11 cellular contexts compared by ENCODE assay signal in genomic region chr20:47468290-47469050, GRCh38. TPM values are rescaled to one million over a fixed set of nuclear protein-coding genes. Genes with fewer than 3 reads are reported as not detected.
A peak's percentile ranks its signal among the peaks of the same experiment; 100 is the strongest.
DNase-seq lines count a peak whose midpoint lies in the region; ATAC-seq and TF ChIP-seq lines count a peak whose summit lies in the region.
"Had no signal": no experiment of that assay in that cellular context is flagged by ENCODE, and none has a peak within 500 bp of the region (broad histone marks: within the 10 kb centered on the region; RNA-seq: fewer than 3 reads in every experiment).

No MANE protein-coding gene starts in this region.

- H3K4me3 Mint-ChIP-seq in activated naive CD8-positive, alpha-beta T cell treated with anti-CD3 and anti-CD28 coated beads, Interleukin-2, amount 50 U/mL, for 24 hours = no peak overlapping the region
- no peak overlapping the region for H3K4me3 Mint-ChIP-seq in activated naive CD8-positive, alpha-beta T cell treated with anti-CD3 and anti-CD28 coated beads for 36 hours
- H3K4me3 Mint-ChIP-seq in activated T-cell treated with anti-CD3 and anti-CD28 coated beads, Interleukin-2, amount 50 U/mL, for 4 hours = no peak overlapping the region

- H3K27me3 Mint-ChIP-seq in activated naive CD8-positive, alpha-beta T cell treated with anti-CD3 and anti-CD28 coated beads, Interleukin-2, amount 50 U/mL, for 24 hours = no peaks in the 10 kb centered on the region
- H3K27me3 Mint-ChIP-seq in activated naive CD8-positive, alpha-beta T cell treated with anti-CD3 and anti-CD28 coated beads for 36 hours = no peaks in the 10 kb centered on the region
- no peaks in the 10 kb centered on the region for H3K27me3 Mint-ChIP-seq in activated T-cell treated with anti-CD3 and anti-CD28 coated beads, Interleukin-2, amount 50 U/mL, for 4 hours (ENCODE audit: low read depth)

- DNase-seq in activated naive CD8-positive, alpha-beta T cell treated with anti-CD3 and anti-CD28 coated beads, Interleukin-2, amount 50 U/mL, for 24 hours = no peak
- DNase-seq in activated naive CD8-positive, alpha-beta T cell treated with anti-CD3 and anti-CD28 coated beads for 36 hours = no peak
- peak; percentile 67 for DNase-seq in stomach
- no peak for DNase-seq in activated T-cell treated with anti-CD3 and anti-CD28 coated beads, Interleukin-2, amount 50 U/mL, for 4 hours
- no peak for DNase-seq in sciatic nerve (ENCODE audit: low spot score)
- DNase-seq: activated CD4-positive, CD25-positive, alpha-beta regulatory T cell; adrenal gland; NCI-H345 had no signal

- no peak for TF ChIP-seq EP300 in stomach (IDR thresholded peaks at IDR 0.05)

- 22 to 49% (median 34%) methylated on average over 14 of the region's 14 CpGs for WGBS in stomach, 5 donors

- no peaks in the 10 kb centered on the region for H3K36me3 Mint-ChIP-seq in activated naive CD8-positive, alpha-beta T cell treated with anti-CD3 and anti-CD28 coated beads, Interleukin-2, amount 50 U/mL, for 24 hours (ENCODE audit: low read depth)
- no peaks in the 10 kb centered on the region for H3K36me3 Mint-ChIP-seq in activated naive CD8-positive, alpha-beta T cell treated with anti-CD3 and anti-CD28 coated beads for 36 hours
- no peaks in the 10 kb centered on the region for H3K36me3 Mint-ChIP-seq in activated T-cell treated with anti-CD3 and anti-CD28 coated beads, Interleukin-2, amount 50 U/mL, for 4 hours (ENCODE audit: insufficient read depth)

- peak overlapping the region in 3 of 5 donors; percentile 54 to 71 (median 62) for H3K27ac ChIP-seq in stomach
- H3K27ac ChIP-seq: adrenal gland had no signal

- no peaks in the 10 kb centered on the region for H3K9me3 Mint-ChIP-seq in activated naive CD8-positive, alpha-beta T cell treated with anti-CD3 and anti-CD28 coated beads, Interleukin-2, amount 50 U/mL, for 24 hours
- H3K9me3 Mint-ChIP-seq in activated naive CD8-positive, alpha-beta T cell treated with anti-CD3 and anti-CD28 coated beads for 36 hours = no peaks in the 10 kb centered on the region
- no peaks in the 10 kb centered on the region for H3K9me3 Mint-ChIP-seq in activated T-cell treated with anti-CD3 and anti-CD28 coated beads, Interleukin-2, amount 50 U/mL, for 4 hours

- peak overlapping the region; percentile 35 for H3K27ac Mint-ChIP-seq in activated naive CD8-positive, alpha-beta T cell treated with anti-CD3 and anti-CD28 coated beads, Interleukin-2, amount 50 U/mL, for 24 hours
- no peak overlapping the region for H3K27ac Mint-ChIP-seq in activated naive CD8-positive, alpha-beta T cell treated with anti-CD3 and anti-CD28 coated beads for 36 hours

- no peak for ATAC-seq in activated naive CD8-positive, alpha-beta T cell treated with anti-CD3 and anti-CD28 coated beads, Interleukin-2, amount 50 U/mL, for 24 hours
- peak; percentile 62 for ATAC-seq in HG03159 (IDR thresholded peaks at IDR 0.05; ENCODE audit: unreplicated experiment)
- ATAC-seq in SK-N-SH treated with all-trans-retinoic acid at 6 μM for 48 hours = no peak
- no peak for ATAC-seq in activated T-cell treated with anti-CD3 and anti-CD28 coated beads, Interleukin-2, amount 50 U/mL, for 4 hours
- no peak for ATAC-seq in HG03095 (IDR thresholded peaks at IDR 0.05; ENCODE audit: unreplicated experiment)
- ATAC-seq in sciatic nerve = no peak

- H3K27me3 ChIP-seq in stomach = no peaks in the 10 kb centered on the region
- H3K27me3 ChIP-seq: adrenal gland had no signal

- no peak for TF ChIP-seq POLR2A in stomach (IDR thresholded peaks at IDR 0.05)

- no peaks in the 10 kb centered on the region for H3K9me3 ChIP-seq in stomach
- H3K9me3 ChIP-seq: adrenal gland had no signal

- peaks cover 11 to 40% (median 23%) of the 10 kb centered on the region in 4 donors for H3K4me1 ChIP-seq in stomach

- H3K36me3 ChIP-seq in stomach = no peaks in the 10 kb centered on the region
- H3K36me3 ChIP-seq: adrenal gland had no signal

- H3K4me3 ChIP-seq in stomach = no peak overlapping the region
- H3K4me3 ChIP-seq: adrenal gland had no signal

- TF ChIP-seq CTCF in stomach (IDR thresholded peaks at IDR 0.05) = no peak

- peaks cover 19% of the 10 kb centered on the region for H3K4me1 Mint-ChIP-seq in activated naive CD8-positive, alpha-beta T cell treated with anti-CD3 and anti-CD28 coated beads, Interleukin-2, amount 50 U/mL, for 24 hours
- H3K4me1 Mint-ChIP-seq in activated naive CD8-positive, alpha-beta T cell treated with anti-CD3 and anti-CD28 coated beads for 36 hours = peaks cover 12% of the 10 kb centered on the region
- peaks cover 9% of the 10 kb centered on the region for H3K4me1 Mint-ChIP-seq in activated T-cell treated with anti-CD3 and anti-CD28 coated beads, Interleukin-2, amount 50 U/mL, for 4 hours (ENCODE audit: low read depth)

- intact Hi-C loops in stomach (cut with DNase I; ENCODE audit: low total_unique reads) = no loop called here
- intact Hi-C loops in sciatic nerve (cut with DNase I) = no loop called here

TF ChIP-seq in SK-N-SH treated with all-trans-retinoic acid at 6 μM for 48 hours, 23 proteins besides CTCF, POLR2A, EP300 and RAD21:
- 0 out of 2 replicates have a peak, but pooled peaks have one; percentile 11 for TF ChIP-seq ZNF8 (CRISPR knock-in tag; IDR thresholded peaks at IDR 0.05)
- TF ChIP-seq OSR1 (CRISPR knock-in tag; IDR thresholded peaks at IDR 0.05) = no peak
- TF ChIP-seq ISL1 (CRISPR knock-in tag; IDR thresholded peaks at IDR 0.05) = no peak
- no peak for TF ChIP-seq ARNTL (CRISPR knock-in tag; IDR thresholded peaks at IDR 0.05; ENCODE audit: borderline replicate concordance, low read depth)
- TF ChIP-seq ESRRG (CRISPR knock-in tag; IDR thresholded peaks at IDR 0.05) = no peak
- TF ChIP-seq, protein P1, sequence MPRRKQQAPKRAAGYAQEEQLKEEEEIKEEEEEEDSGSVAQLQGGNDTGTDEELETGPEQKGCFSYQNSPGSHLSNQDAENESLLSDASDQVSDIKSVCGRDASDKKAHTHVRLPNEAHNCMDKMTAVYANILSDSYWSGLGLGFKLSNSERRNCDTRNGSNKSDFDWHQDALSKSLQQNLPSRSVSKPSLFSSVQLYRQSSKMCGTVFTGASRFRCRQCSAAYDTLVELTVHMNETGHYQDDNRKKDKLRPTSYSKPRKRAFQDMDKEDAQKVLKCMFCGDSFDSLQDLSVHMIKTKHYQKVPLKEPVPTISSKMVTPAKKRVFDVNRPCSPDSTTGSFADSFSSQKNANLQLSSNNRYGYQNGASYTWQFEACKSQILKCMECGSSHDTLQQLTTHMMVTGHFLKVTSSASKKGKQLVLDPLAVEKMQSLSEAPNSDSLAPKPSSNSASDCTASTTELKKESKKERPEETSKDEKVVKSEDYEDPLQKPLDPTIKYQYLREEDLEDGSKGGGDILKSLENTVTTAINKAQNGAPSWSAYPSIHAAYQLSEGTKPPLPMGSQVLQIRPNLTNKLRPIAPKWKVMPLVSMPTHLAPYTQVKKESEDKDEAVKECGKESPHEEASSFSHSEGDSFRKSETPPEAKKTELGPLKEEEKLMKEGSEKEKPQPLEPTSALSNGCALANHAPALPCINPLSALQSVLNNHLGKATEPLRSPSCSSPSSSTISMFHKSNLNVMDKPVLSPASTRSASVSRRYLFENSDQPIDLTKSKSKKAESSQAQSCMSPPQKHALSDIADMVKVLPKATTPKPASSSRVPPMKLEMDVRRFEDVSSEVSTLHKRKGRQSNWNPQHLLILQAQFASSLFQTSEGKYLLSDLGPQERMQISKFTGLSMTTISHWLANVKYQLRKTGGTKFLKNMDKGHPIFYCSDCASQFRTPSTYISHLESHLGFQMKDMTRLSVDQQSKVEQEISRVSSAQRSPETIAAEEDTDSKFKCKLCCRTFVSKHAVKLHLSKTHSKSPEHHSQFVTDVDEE (CRISPR knock-in tag; IDR thresholded peaks at IDR 0.05) = peak; percentile 28; the same call in 1 of the 2 replicates
- TF ChIP-seq SNAI2 (CRISPR knock-in tag; IDR thresholded peaks at IDR 0.05) = no peak
- peak; percentile 79 for TF ChIP-seq TCF4 (CRISPR knock-in tag; IDR thresholded peaks at IDR 0.05; ENCODE audit: borderline replicate concordance)
- no peak for TF ChIP-seq PPARA (CRISPR knock-in tag; IDR thresholded peaks at IDR 0.05; ENCODE audit: borderline replicate concordance)

RNA-seq across cellular contexts. Expression of gene NCOA3, which starts 33.2 kb away (rescaled TPM):
- 10 to 100 TPM; 58.1 to 66.4 TPM for total RNA-seq in activated naive CD8-positive, alpha-beta T cell treated with anti-CD3 and anti-CD28 coated beads for 36 hours
- total RNA-seq in stomach (10 to 100 TPM in 4 of 5 donors, 1 to 10 TPM in 1; 8.7 to 60.8 (median 27.7) TPM), sciatic nerve (49.3 TPM)
- polyA plus RNA-seq in stomach = 1 to 10 TPM; 4.1 to 8.2 (median 4.3) TPM
- total RNA-seq in activated T-cell treated with anti-CD3 and anti-CD28 coated beads, Interleukin-2, amount 50 U/mL, for 4 hours = 100 to 1,000 TPM; 103 to 121 (median 118) TPM
